In the genomic region with DNA sequence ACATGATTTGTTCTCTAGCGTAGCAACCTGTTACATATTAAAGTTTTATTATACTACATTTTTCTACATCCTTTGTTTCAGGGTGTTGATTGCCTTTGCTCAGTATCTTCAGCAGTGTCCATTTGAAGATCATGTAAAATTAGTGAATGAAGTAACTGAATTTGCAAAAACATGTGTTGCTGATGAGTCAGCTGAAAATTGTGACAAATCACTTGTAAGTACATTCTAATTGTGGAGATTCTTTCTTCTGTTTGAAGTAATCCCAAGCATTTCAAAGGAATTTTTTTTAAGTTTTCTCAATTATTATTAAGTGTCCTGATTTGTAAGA, we compare ENCODE assay signal across 17 cellular contexts. TPM values are rescaled to one million over a fixed set of nuclear protein-coding genes. Genes with fewer than 3 reads are reported as not detected.
"Had no signal": no experiment of that assay in that cellular context is flagged by ENCODE, and none has a peak within 500 bp of the region (broad histone marks: within the 10 kb centered on the region; RNA-seq: fewer than 3 reads in every experiment).

No MANE protein-coding gene starts in this region.

- ATAC-seq: gastrocnemius medialis, left lung, lower lobe of right lung, natural killer cell had no signal

- H3K27me3 ChIP-seq: gastrocnemius medialis, left lung, sigmoid colon, stomach had no signal

- H3K36me3 ChIP-seq: gastrocnemius medialis, left lung, lower lobe of right lung, sigmoid colon, stomach had no signal

- DNase-seq: erythroblast; gastrocnemius medialis; immature natural killer cell; left lung; lower lobe of right lung; natural killer cell; posterior cingulate gyrus; sigmoid colon; stimulated activated CD4-positive, alpha-beta T cell treated with anti-CD3 and anti-CD28 coated beads, Interleukin-12 subunit alpha, Interleukin-12 subunit beta, amount 100 ng/mL, for 4 hours; stimulated activated naive CD4-positive, alpha-beta T cell; stomach; substantia nigra had no signal

- H3K4me1 ChIP-seq: gastrocnemius medialis, left lung, lower lobe of right lung, sigmoid colon had no signal

- H3K27ac ChIP-seq: gastrocnemius medialis, left lung, lower lobe of right lung, sigmoid colon, stomach had no signal

- H3K4me3 ChIP-seq: gastrocnemius medialis, left lung, lower lobe of right lung, sigmoid colon, stomach had no signal

- H3K9me3 ChIP-seq: gastrocnemius medialis, left lung, lower lobe of right lung, sigmoid colon, stomach had no signal

RNA-seq across cellular contexts. Expression of a gene that starts 2.4 kb away (rescaled TPM):
- total RNA-seq: myocyte, natural killer cell, osteocyte, pulmonary artery endothelial cell, sigmoid colon had no signal
- polyA plus RNA-seq: immature natural killer cell, keratinocyte had no signal

RNA-seq across cellular contexts. Expression of a gene that starts 29.5 kb away (rescaled TPM):
- total RNA-seq: gastrocnemius medialis, lower lobe of right lung, natural killer cell, neural crest cell, osteocyte, pulmonary artery endothelial cell, sigmoid colon had no signal
- polyA plus RNA-seq: immature natural killer cell, sigmoid colon, stomach had no signal
